Comparison of ENCODE assay signal across 9 cellular contexts in genomic region chr16:1048442-1049112, GRCh38. TPM values are rescaled to one million over a fixed set of nuclear protein-coding genes. Genes with fewer than 3 reads are reported as not detected.
DNase-seq lines count a peak whose midpoint lies in the region; ATAC-seq and TF ChIP-seq lines count a peak whose summit lies in the region.
"Had no signal": no experiment of that assay in that cellular context is flagged by ENCODE, and none has a peak within 500 bp of the region (broad histone marks: within the 10 kb centered on the region; RNA-seq: fewer than 3 reads in every experiment).

No MANE protein-coding gene starts in this region.

- H3K27ac Mint-ChIP-seq in activated naive CD4-positive, alpha-beta T cell treated with anti-CD3 and anti-CD28 coated beads for 36 hours = no peak overlapping the region

- no peaks in the 10 kb centered on the region for H3K4me1 ChIP-seq in right cardiac atrium (ENCODE audit: control insufficient read depth, insufficient read depth, low read length)

- intact Hi-C loops in activated naive CD4-positive, alpha-beta T cell treated with anti-CD3 and anti-CD28 coated beads for 36 hours (cut with micrococcal nuclease) = no loop called here
- intact Hi-C loops in right cardiac atrium (cut with DNase I) = no loop called here

- H3K4me3 Mint-ChIP-seq in activated naive CD4-positive, alpha-beta T cell treated with anti-CD3 and anti-CD28 coated beads for 36 hours = no peak overlapping the region

- H3K9me3 ChIP-seq in SK-N-MC (ENCODE audit: low read depth, low read length) (no peaks in the 10 kb centered on the region), right cardiac atrium (ENCODE audit: control insufficient read depth, low read length) (no peaks in the 10 kb centered on the region)

- no peak for TF ChIP-seq POLR2A in GM18505 (IDR thresholded peaks at IDR 0.05; ENCODE audit: borderline replicate concordance, extremely low read depth, insufficient read depth, insufficient read length)

- H3K9me3 Mint-ChIP-seq in activated naive CD4-positive, alpha-beta T cell treated with anti-CD3 and anti-CD28 coated beads for 36 hours = no peaks in the 10 kb centered on the region

- CTCF ChIA-PET in activated naive CD4-positive, alpha-beta T cell treated with anti-CD3 and anti-CD28 coated beads for 36 hours (lab: Charles Lee) = interaction anchor here (1.6 kb wide), 1 partner anchor 7 kb away, joined by 5 read pairs; no protein-coding TSS in a partner anchor

- no peak overlapping the region for H3K9ac ChIP-seq in SK-N-MC (ENCODE audit: insufficient read length)

- DNase-seq in activated naive CD4-positive, alpha-beta T cell treated with anti-CD3 and anti-CD28 coated beads for 36 hours = peak; percentile 22
- no peak for DNase-seq in activated naive CD4-positive, alpha-beta T cell treated with Interleukin-2 at 50 U/mL for 16 hours
- no peak for DNase-seq in SK-N-MC (ENCODE audit: low read depth, low spot score)
- DNase-seq in right cardiac atrium = peak; percentile 85 to 93 (median 92)
- peak; percentile 84 for DNase-seq in superior temporal gyrus (ENCODE audit: extremely low spot score)

- H3K4me1 Mint-ChIP-seq in activated naive CD4-positive, alpha-beta T cell treated with anti-CD3 and anti-CD28 coated beads for 36 hours (ENCODE audit: low read depth) = no peaks in the 10 kb centered on the region

- ATAC-seq in right cardiac atrium (peak; percentile 71 to 81), HG03442 (IDR thresholded peaks at IDR 0.05; ENCODE audit: unreplicated experiment) (no peak), GM21360 (IDR thresholded peaks at IDR 0.05; ENCODE audit: unreplicated experiment) (no peak), GM18505 (IDR thresholded peaks at IDR 0.05; ENCODE audit: unreplicated experiment) (no peak)

- H3K36me3 Mint-ChIP-seq in activated naive CD4-positive, alpha-beta T cell treated with anti-CD3 and anti-CD28 coated beads for 36 hours (ENCODE audit: low read depth) = no peaks in the 10 kb centered on the region

- H3K4me3 ChIP-seq in SK-N-MC = peak overlapping the region; percentile 47
- no peak overlapping the region for H3K4me3 ChIP-seq in right cardiac atrium (ENCODE audit: low read length)

- H3K27ac ChIP-seq in SK-N-MC (0 out of 2 replicates have a peak overlapping the region, but pooled peaks have one; percentile 7), right cardiac atrium (ENCODE audit: low read length) (no peak overlapping the region)

- WGBS in right cardiac atrium = 21% methylated on average over 36 of the region's 37 CpGs

- H3K27me3 ChIP-seq in right cardiac atrium (ENCODE audit: control insufficient read depth, insufficient read depth) = no peaks in the 10 kb centered on the region

- H3K27me3 Mint-ChIP-seq in activated naive CD4-positive, alpha-beta T cell treated with anti-CD3 and anti-CD28 coated beads for 36 hours (ENCODE audit: low read depth) = no peaks in the 10 kb centered on the region

- H3K36me3 ChIP-seq in SK-N-MC (ENCODE audit: insufficient read depth, low read length) = no peaks in the 10 kb centered on the region

RNA-seq across cellular contexts. Expression of gene SSTR5, which starts 24.0 kb away (rescaled TPM):
- not detected for total RNA-seq in activated naive CD4-positive, alpha-beta T cell treated with anti-CD3 and anti-CD28 coated beads for 36 hours
- 10 to 100 TPM in 3 of 4 donors, 1 to 10 TPM in 1; 7.7 to 35.3 (median 22.6) TPM for total RNA-seq in right cardiac atrium
- polyA plus RNA-seq in right cardiac atrium = 13.4 TPM

RNA-seq across cellular contexts. Expression of gene C1QTNF8, which starts 47.5 kb away (rescaled TPM):
- total RNA-seq in activated naive CD4-positive, alpha-beta T cell treated with anti-CD3 and anti-CD28 coated beads for 36 hours = not detected
- under 1 TPM in 2 of 4 donors, not detected in 2; 0.15 to 0.23 TPM for total RNA-seq in right cardiac atrium
- polyA plus RNA-seq in right cardiac atrium = 0.05 TPM
- polyA plus RNA-seq: esophagus had no signal

Comparison
In these comparisons a context has a peak if more than half of its experiments do, and no peak if none do; other contexts are left out.
1. DNase-seq: peak in activated naive CD4-positive, alpha-beta T cell treated with anti-CD3 and anti-CD28 coated beads for 36 hours (single experiment), right cardiac atrium (3 of 3) and superior temporal gyrus (single experiment); none in activated naive CD4-positive, alpha-beta T cell treated with Interleukin-2 at 50 U/mL for 16 hours (single experiment) and SK-N-MC (single experiment).
2. ATAC-seq: peak in right cardiac atrium (2 of 2); none in HG03442 (single experiment), GM21360 (single experiment) and GM18505 (single experiment).
3. RNA of gene SSTR5, which starts 24.0 kb away (total RNA-seq): 7.7 to 35.3 TPM in right cardiac atrium; not detected in activated naive CD4-positive, alpha-beta T cell treated with anti-CD3 and anti-CD28 coated beads for 36 hours; every median in the first group is over 4 times any median in the second.